In genomic region chr6:115908906-115909559, GRCh38 we compare ENCODE assay signal across 18 cellular contexts.
A peak's percentile ranks its signal among the peaks of the same experiment; 100 is the strongest.
DNase-seq lines count a peak whose midpoint lies in the region; ATAC-seq lines count a peak whose summit lies in the region.
"Had no signal": no experiment of that assay in that cellular context is flagged by ENCODE, and none has a peak within 500 bp of the region (broad histone marks: within the 10 kb centered on the region; RNA-seq: fewer than 3 reads in every experiment).

No MANE protein-coding gene starts in this region.

- peak; percentile 48 for ATAC-seq in HG02610 (IDR thresholded peaks at IDR 0.05; ENCODE audit: unreplicated experiment)
- no peak for ATAC-seq in HG03521 (IDR thresholded peaks at IDR 0.05; ENCODE audit: unreplicated experiment)
- ATAC-seq: GM23338, SK-N-SH treated with all-trans-retinoic acid at 6 μM for 48 hours had no signal

- peak; percentile 11 for DNase-seq in NCI-H1436 (lab: John Stamatoyannopoulos, UW)
- no peak for DNase-seq in NCI-H1436 treated with DMSO at 0.1 percent for 48 hours (lab: John Stamatoyannopoulos, UW)
- DNase-seq in RPMI7951 (ENCODE audit: low read depth) = peak; percentile 65
- peak; percentile 9 for DNase-seq in myocyte (ENCODE audit: low read depth)
- no peak for DNase-seq in retina
- DNase-seq in GF-D8 (lab: John Stamatoyannopoulos, UW) = no peak
- DNase-seq: DMS 273 treated with DMSO at 0.1 percent for 48 hours, IMR-90, Kasumi-1, NCI-H1048, NCI-H2081, NCI-H2227 treated with DMSO at 0.1 percent for 48 hours, NCI-H524 treated with DMSO at 0.1 percent for 48 hours, Right ventricle myocardium superior had no signal

Comparison
In these comparisons a context has a peak if more than half of its experiments do, and no peak if none do; other contexts are left out.
1. DNase-seq: peak in NCI-H1436 (single experiment), RPMI7951 (single experiment) and myocyte (single experiment); none in NCI-H1436 treated with DMSO at 0.1 percent for 48 hours (single experiment), retina (single experiment) and GF-D8 (single experiment).